8 cellular contexts compared by ENCODE assay signal in genomic region chr1:145961425-145962156, GRCh38. TPM values are rescaled to one million over a fixed set of nuclear protein-coding genes. Genes with fewer than 3 reads are reported as not detected.
DNase-seq lines count a peak whose midpoint lies in the region; ATAC-seq and TF ChIP-seq lines count a peak whose summit lies in the region.

No MANE protein-coding gene starts in this region.

- TF ChIP-seq POLR2A in tibial nerve (IDR thresholded peaks at IDR 0.05), result peak in 1 of 2 donors; percentile 23

- H3K4me3 ChIP-seq in BJ (ENCODE audit: low read depth, low read length), result peak overlapping the region; percentile 53
- H3K4me3 ChIP-seq in HUES64 (ENCODE audit: low read length), result peak overlapping the region; percentile 92
- peak overlapping the region; percentile 86 for H3K4me3 ChIP-seq in endodermal cell (ENCODE audit: low read length)
- peak overlapping the region; percentile 50 to 79 (median 61) for H3K4me3 ChIP-seq in tibial nerve

- H3K27me3 Mint-ChIP-seq in activated CD8-positive, alpha-beta T cell treated with anti-CD3 and anti-CD28 coated beads, Interleukin-2, amount 10 ng/mL, durations not matched to agents 7 days and 5 days (ENCODE audit: low read depth), result no peaks in the 10 kb centered on the region
- peaks cover 63% of the 10 kb centered on the region for H3K27me3 Mint-ChIP-seq in endodermal cell (ENCODE audit: insufficient read depth)
- H3K27me3 Mint-ChIP-seq in naive thymus-derived CD8-positive, alpha-beta T cell, result no peaks in the 10 kb centered on the region

- peak in 1 of 2 donors; percentile 55 for TF ChIP-seq EP300 in tibial nerve (IDR thresholded peaks at IDR 0.05)

- H3K9ac ChIP-seq in HUES64 (ENCODE audit: low read depth, low read length), result no peak overlapping the region
- H3K9ac ChIP-seq in endodermal cell (ENCODE audit: extremely low read depth, low read length, poor library complexity, severe bottlenecking), result no peak overlapping the region

- H3K27ac Mint-ChIP-seq in activated CD8-positive, alpha-beta T cell treated with anti-CD3 and anti-CD28 coated beads, Interleukin-2, amount 10 ng/mL, durations not matched to agents 7 days and 5 days, result peak overlapping the region; percentile 84
- peak overlapping the region; percentile 37 for H3K27ac Mint-ChIP-seq in endodermal cell
- peak overlapping the region; percentile 56 to 99 (median 93) for H3K27ac Mint-ChIP-seq in naive thymus-derived CD8-positive, alpha-beta T cell

- H3K9me3 Mint-ChIP-seq in activated CD8-positive, alpha-beta T cell treated with anti-CD3 and anti-CD28 coated beads, Interleukin-2, amount 10 ng/mL, durations not matched to agents 7 days and 5 days (ENCODE audit: insufficient read depth), result no peaks in the 10 kb centered on the region
- H3K9me3 Mint-ChIP-seq in endodermal cell, result peaks cover 3% of the 10 kb centered on the region
- H3K9me3 Mint-ChIP-seq in naive thymus-derived CD8-positive, alpha-beta T cell, result no peaks in the 10 kb centered on the region

- TF ChIP-seq CTCF in BJ (IDR thresholded peaks at IDR 0.05; ENCODE audit: insufficient read depth, low read depth, low read length), result no peak
- no peak for TF ChIP-seq CTCF in endodermal cell (conservative IDR thresholded peaks at IDR 0.05)
- TF ChIP-seq CTCF in tibial nerve (IDR thresholded peaks at IDR 0.05), result no peak

- H3K4me3 Mint-ChIP-seq in activated CD8-positive, alpha-beta T cell treated with anti-CD3 and anti-CD28 coated beads, Interleukin-2, amount 10 ng/mL, durations not matched to agents 7 days and 5 days, result peak overlapping the region; percentile 87
- peak overlapping the region; percentile 81 for H3K4me3 Mint-ChIP-seq in endodermal cell
- peak overlapping the region; percentile 88 to 99 (median 96) for H3K4me3 Mint-ChIP-seq in naive thymus-derived CD8-positive, alpha-beta T cell

- peaks cover 62% of the 10 kb centered on the region for H3K4me1 Mint-ChIP-seq in activated CD8-positive, alpha-beta T cell treated with anti-CD3 and anti-CD28 coated beads, Interleukin-2, amount 10 ng/mL, durations not matched to agents 7 days and 5 days (ENCODE audit: low read depth)
- H3K4me1 Mint-ChIP-seq in endodermal cell, result peaks cover 35% of the 10 kb centered on the region
- peaks cover 47 to 77% (median 70%) of the 10 kb centered on the region in 4 donors for H3K4me1 Mint-ChIP-seq in naive thymus-derived CD8-positive, alpha-beta T cell

- no peak for DNase-seq in BJ (ENCODE audit: low read depth)
- peak; percentile 63 for DNase-seq in activated CD8-positive, alpha-beta T cell treated with anti-CD3 and anti-CD28 coated beads, Interleukin-2, amount 10 ng/mL, durations not matched to agents 7 days and 5 days
- peak; percentile 75 for DNase-seq in endodermal cell
- peak in 8 of 10 donors; percentile 14 to 68 (median 42) for DNase-seq in naive thymus-derived CD8-positive, alpha-beta T cell
- no peak for DNase-seq in tibial nerve (ENCODE audit: low spot score in 2 of 2)

- POLR2A ChIA-PET in BJ (lab: Charles Lee), result no interaction called here
- POLR2A ChIA-PET in activated CD8-positive, alpha-beta T cell treated with anti-CD3 and anti-CD28 coated beads, Interleukin-2, amount 10 ng/mL, durations not matched to agents 7 days and 5 days (lab: Charles Lee), result interaction anchor here (2.4 kb wide), 1 partner anchor 34 kb away, joined by 14 read pairs; the partner anchor contains the start of gene RBM8A
- POLR2A ChIA-PET in naive thymus-derived CD8-positive, alpha-beta T cell (lab: Charles Lee), result interaction anchor here (0.6 to 17.9 kb wide), 8 partner anchors 12 to 102 kb away, joined by 3 to 462 read pairs (median 22); partner anchors contain the start of genes PEX11B, PIAS3, RBM8A and TXNIP

- H3K36me3 ChIP-seq in BJ (ENCODE audit: control insufficient read depth, insufficient read depth, low read length), result no peaks in the 10 kb centered on the region
- H3K36me3 ChIP-seq in HUES64 (ENCODE audit: insufficient read depth, low read length), result no peaks in the 10 kb centered on the region
- H3K36me3 ChIP-seq in endodermal cell (ENCODE audit: control insufficient read depth, insufficient read depth, low read length), result no peaks in the 10 kb centered on the region
- H3K36me3 ChIP-seq in tibial nerve, result no peaks in the 10 kb centered on the region

- H3K9me3 ChIP-seq in HUES64 (ENCODE audit: insufficient read depth, low read depth, low read length) (no peaks in the 10 kb centered on the region), endodermal cell (ENCODE audit: control insufficient read depth, low read length) (no peaks in the 10 kb centered on the region), tibial nerve (no peaks in the 10 kb centered on the region)

- CTCF ChIA-PET in BJ (lab: Yijun Ruan, JAX), result interaction anchor here (2.3 to 3.4 kb wide), 3 partner anchors 17 to 116 kb away, joined by 7 to 32 read pairs (median 9); partner anchors contain the start of gene NUDT17
- CTCF ChIA-PET in activated CD8-positive, alpha-beta T cell treated with anti-CD3 and anti-CD28 coated beads, Interleukin-2, amount 10 ng/mL, durations not matched to agents 7 days and 5 days (lab: Charles Lee), result interaction anchor here (6.4 to 7.3 kb wide), 3 partner anchors 17 to 115 kb away, joined by 46 to 98 read pairs (median 52); partner anchors contain the start of genes NUDT17 and RBM8A

- H3K36me3 Mint-ChIP-seq in activated CD8-positive, alpha-beta T cell treated with anti-CD3 and anti-CD28 coated beads, Interleukin-2, amount 10 ng/mL, durations not matched to agents 7 days and 5 days (ENCODE audit: low read depth), result peaks cover 3% of the 10 kb centered on the region
- H3K36me3 Mint-ChIP-seq in endodermal cell (ENCODE audit: low read depth), result no peaks in the 10 kb centered on the region
- no peaks in the 10 kb centered on the region for H3K36me3 Mint-ChIP-seq in naive thymus-derived CD8-positive, alpha-beta T cell

- no peaks in the 10 kb centered on the region for H3K27me3 ChIP-seq in BJ (ENCODE audit: control insufficient read depth, insufficient read depth, low read length)
- H3K27me3 ChIP-seq in HUES64 (ENCODE audit: insufficient read depth, low read length), result peaks cover 72% of the 10 kb centered on the region
- H3K27me3 ChIP-seq in endodermal cell (ENCODE audit: control insufficient read depth, insufficient read depth, low read length, poor library complexity, severe bottlenecking), result peaks cover 37% of the 10 kb centered on the region
- no peaks in the 10 kb centered on the region for H3K27me3 ChIP-seq in tibial nerve

- H3K27ac ChIP-seq in HUES64 (ENCODE audit: low read depth, low read length) (no peak overlapping the region), endodermal cell (ENCODE audit: low read depth, low read length) (no peak overlapping the region), tibial nerve (peak overlapping the region; percentile 84 to 97 (median 94))

- no peak for ATAC-seq in activated CD8-positive, alpha-beta T cell treated with anti-CD3 and anti-CD28 coated beads, Interleukin-2, amount 10 ng/mL, durations not matched to agents 7 days and 5 days
- ATAC-seq in naive thymus-derived CD8-positive, alpha-beta T cell, result no peak
- ATAC-seq in GM19328 (IDR thresholded peaks at IDR 0.05; ENCODE audit: unreplicated experiment) (no peak), GM19455 (IDR thresholded peaks at IDR 0.05; ENCODE audit: unreplicated experiment) (no peak)

- WGBS in HUES64, result under 1% methylated on average over 57 of the region's 57 CpGs
- WGBS in endodermal cell (ENCODE audit: insufficient coverage in 1 of 2, insufficient read length in 1 of 2), 2 experiments, result 2 to 7% methylated on average over 18 to 57 of the region's 57 CpGs
- 0% methylated on average over 27 to 44 of the region's 57 CpGs for WGBS in tibial nerve, 2 donors

- H3K4me1 ChIP-seq in HUES64 (ENCODE audit: insufficient read depth, low read length) (peaks cover 22% of the 10 kb centered on the region), endodermal cell (ENCODE audit: control insufficient read depth, insufficient read depth, low read length) (peaks cover 6% of the 10 kb centered on the region), tibial nerve (peaks cover 0 to 74% (median 28%) of the 10 kb centered on the region in 4 donors)

RNA-seq across cellular contexts. Expression of gene ANKRD34A, which starts 2.8 kb away (rescaled TPM):
- polyA plus RNA-seq in BJ (2011; rRNA removed), result 1.3 and 1.4 TPM in 2 replicates
- 1.5 TPM in 2 replicates for polyA minus RNA-seq in BJ (2011; rRNA and poly(A)+ RNA removed)
- 0.15 TPM for polyA plus RNA-seq in HUES64 (2013, experiment 1 of 2)
- 0.25 TPM for polyA plus RNA-seq in HUES64 (2013, experiment 2 of 2)
- total RNA-seq in activated CD8-positive, alpha-beta T cell treated with anti-CD3 and anti-CD28 coated beads, Interleukin-2, amount 10 ng/mL, durations not matched to agents 7 days and 5 days, result 1 to 10 TPM; 1.8 to 2.4 TPM
- total RNA-seq in endodermal cell (1 to 10 TPM in 1 of 2 donors, under 1 TPM in 1; 0.55 to 1.4 TPM), tibial nerve (1 to 10 TPM in 2 of 4 donors, under 1 TPM in 2; 0.39 to 2.4 (median 1.3) TPM)
- 0.64 TPM for polyA plus RNA-seq in endodermal cell (2013, experiment 1 of 2)
- 0.37 TPM for polyA plus RNA-seq in endodermal cell (2013, experiment 2 of 2)
- total RNA-seq in naive thymus-derived CD8-positive, alpha-beta T cell, result 1 to 10 TPM in 1 of 2 experiments, under 1 TPM in 1; 0.96 to 1.6 TPM
- under 1 TPM; 0.12 to 0.38 (median 0.25) TPM for polyA plus RNA-seq in naive thymus-derived CD8-positive, alpha-beta T cell

RNA-seq across cellular contexts. Expression of gene POLR3GL, which starts 2.9 kb away (rescaled TPM):
- polyA plus RNA-seq in BJ (2011; rRNA removed), result 13.2 and 19.2 TPM in 2 replicates
- polyA minus RNA-seq in BJ (2011; rRNA and poly(A)+ RNA removed), result 6.6 and 8.6 TPM in 2 replicates
- polyA plus RNA-seq in HUES64 (2013, experiment 1 of 2), result 6.5 TPM
- polyA plus RNA-seq in HUES64 (2013, experiment 2 of 2), result 10.1 TPM
- total RNA-seq in activated CD8-positive, alpha-beta T cell treated with anti-CD3 and anti-CD28 coated beads, Interleukin-2, amount 10 ng/mL, durations not matched to agents 7 days and 5 days, result 10 to 100 TPM; 25.0 to 26.5 TPM
- total RNA-seq in endodermal cell (10 to 100 TPM; 10.2 to 13.8 TPM), tibial nerve (10 to 100 TPM; 20.1 to 33.1 (median 28.9) TPM)
- 23.7 TPM for polyA plus RNA-seq in endodermal cell (2013, experiment 1 of 2)
- polyA plus RNA-seq in endodermal cell (2013, experiment 2 of 2), result 20.4 TPM
- 10 to 100 TPM; 32.5 to 34.4 TPM for total RNA-seq in naive thymus-derived CD8-positive, alpha-beta T cell
- 100 to 1,000 TPM in 1 of 3 donors, 10 to 100 TPM in 2; 98.4 to 101 (median 98.6) TPM for polyA plus RNA-seq in naive thymus-derived CD8-positive, alpha-beta T cell

RNA-seq across cellular contexts. Expression of gene LIX1L, which starts 3.8 kb away (rescaled TPM):
- polyA plus RNA-seq in BJ (2011; rRNA removed), result 35.1 and 42.1 TPM in 2 replicates
- 22.7 and 23.4 TPM in 2 replicates for polyA minus RNA-seq in BJ (2011; rRNA and poly(A)+ RNA removed)
- 5.9 TPM for polyA plus RNA-seq in HUES64 (2013, experiment 1 of 2)
- polyA plus RNA-seq in HUES64 (2013, experiment 2 of 2), result 8.3 TPM
- total RNA-seq in activated CD8-positive, alpha-beta T cell treated with anti-CD3 and anti-CD28 coated beads, Interleukin-2, amount 10 ng/mL, durations not matched to agents 7 days and 5 days, result 10 to 100 TPM; 45.8 to 48.4 TPM
- total RNA-seq in endodermal cell, result 10 to 100 TPM; 16.6 to 21.3 TPM
- polyA plus RNA-seq in endodermal cell (2013, experiment 1 of 2), result 25.7 TPM
- 28.8 TPM for polyA plus RNA-seq in endodermal cell (2013, experiment 2 of 2)
- 10 to 100 TPM; 54.6 to 59.4 TPM for total RNA-seq in naive thymus-derived CD8-positive, alpha-beta T cell
- 10 to 100 TPM; 26.3 to 31.7 (median 29.3) TPM for polyA plus RNA-seq in naive thymus-derived CD8-positive, alpha-beta T cell
- 10 to 100 TPM; 30.8 to 57.1 (median 41.5) TPM for total RNA-seq in tibial nerve

RNA-seq across cellular contexts. Expression of gene RBM8A, which starts 34.3 kb away (rescaled TPM):
- 71.2 and 135 TPM in 2 replicates for polyA plus RNA-seq in BJ (2011; rRNA removed)
- polyA minus RNA-seq in BJ (2011; rRNA and poly(A)+ RNA removed), result 23.6 and 31.7 TPM in 2 replicates
- 184 TPM for polyA plus RNA-seq in HUES64 (2013, experiment 1 of 2)
- polyA plus RNA-seq in HUES64 (2013, experiment 2 of 2), result 175 TPM
- total RNA-seq in activated CD8-positive, alpha-beta T cell treated with anti-CD3 and anti-CD28 coated beads, Interleukin-2, amount 10 ng/mL, durations not matched to agents 7 days and 5 days, result 100 to 1,000 TPM; 202 to 204 TPM
- total RNA-seq in endodermal cell (100 to 1,000 TPM; 299 to 314 TPM), tibial nerve (100 to 1,000 TPM; 113 to 157 (median 129) TPM)
- 181 TPM for polyA plus RNA-seq in endodermal cell (2013, experiment 1 of 2)
- polyA plus RNA-seq in endodermal cell (2013, experiment 2 of 2), result 193 TPM
- 100 to 1,000 TPM; 135 to 138 TPM for total RNA-seq in naive thymus-derived CD8-positive, alpha-beta T cell
- polyA plus RNA-seq in naive thymus-derived CD8-positive, alpha-beta T cell, result 100 to 1,000 TPM; 127 to 191 (median 148) TPM

RNA-seq across cellular contexts. Expression of gene TXNIP, which starts 34.8 kb away (rescaled TPM):
- 212 and 258 TPM in 2 replicates for polyA plus RNA-seq in BJ (2011; rRNA removed)
- 165 and 309 TPM in 2 replicates for polyA minus RNA-seq in BJ (2011; rRNA and poly(A)+ RNA removed)
- 10.9 TPM for polyA plus RNA-seq in HUES64 (2013, experiment 1 of 2)
- 24.1 TPM for polyA plus RNA-seq in HUES64 (2013, experiment 2 of 2)
- total RNA-seq in activated CD8-positive, alpha-beta T cell treated with anti-CD3 and anti-CD28 coated beads, Interleukin-2, amount 10 ng/mL, durations not matched to agents 7 days and 5 days, result 100 to 1,000 TPM; 190 to 195 TPM
- total RNA-seq in endodermal cell (10 to 100 TPM in 1 of 2 donors, 1 to 10 TPM in 1; 9.9 to 12.2 TPM), tibial nerve (1,000 to 10,000 TPM; 1,863 to 2,525 (median 2,185) TPM)
- polyA plus RNA-seq in endodermal cell (2013, experiment 1 of 2), result 6.0 TPM
- 18.7 TPM for polyA plus RNA-seq in endodermal cell (2013, experiment 2 of 2)
- total RNA-seq in naive thymus-derived CD8-positive, alpha-beta T cell, result 100 to 1,000 TPM; 836 to 848 TPM
- 1,000 to 10,000 TPM; 4,009 to 5,114 (median 5,016) TPM for polyA plus RNA-seq in naive thymus-derived CD8-positive, alpha-beta T cell

Comparison
In these comparisons a context has a peak if more than half of its experiments do, and no peak if none do; other contexts are left out.
1. DNase-seq: peak in activated CD8-positive, alpha-beta T cell treated with anti-CD3 and anti-CD28 coated beads, Interleukin-2, amount 10 ng/mL, durations not matched to agents 7 days and 5 days (single experiment), endodermal cell (single experiment) and naive thymus-derived CD8-positive, alpha-beta T cell (8 of 10); none in BJ (single experiment) and tibial nerve (0 of 2).
2. H3K27ac ChIP-seq: peak in tibial nerve (4 of 4); none in HUES64 (single experiment) and endodermal cell (single experiment).
3. H3K27ac Mint-ChIP-seq: peak in every context shown above with its lines; median percentile 93 in naive thymus-derived CD8-positive, alpha-beta T cell; 84 in activated CD8-positive, alpha-beta T cell treated with anti-CD3 and anti-CD28 coated beads, Interleukin-2, amount 10 ng/mL, durations not matched to agents 7 days and 5 days; 37 in endodermal cell.
4. Peak in every context shown above with its lines, with median percentiles within 50 percentile points of each other: H3K4me3 ChIP-seq and H3K4me3 Mint-ChIP-seq.